Comparison of ENCODE assay signal across 19 cellular contexts in the genomic region with DNA sequence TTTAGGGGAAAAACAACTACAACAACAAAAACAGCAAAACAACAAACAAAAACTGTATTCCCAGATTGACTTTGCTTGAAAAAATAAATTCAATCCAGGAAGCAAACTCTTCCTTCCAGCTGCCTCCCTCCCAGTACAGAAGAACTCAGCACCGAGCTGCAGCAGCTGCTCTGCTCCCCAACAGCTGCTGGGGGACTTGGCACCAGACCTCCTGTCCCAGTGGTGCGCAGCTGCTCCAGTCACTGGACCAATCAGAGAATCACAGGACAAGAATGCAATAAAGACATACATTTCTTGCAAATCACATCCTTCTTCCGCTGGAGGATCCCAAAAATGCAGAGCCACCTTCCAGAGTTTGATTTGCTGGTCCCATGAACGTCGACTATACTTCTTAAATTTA. TPM values are rescaled to one million over a fixed set of nuclear protein-coding genes. Genes with fewer than 3 reads are reported as not detected.
DNase-seq lines count a peak whose midpoint lies in the region; ATAC-seq, FAIRE-seq and TF ChIP-seq lines count a peak whose summit lies in the region.
"Had no signal": no experiment of that assay in that cellular context is flagged by ENCODE, and none has a peak within 500 bp of the region (broad histone marks: within the 10 kb centered on the region; RNA-seq: fewer than 3 reads in every experiment).

No MANE protein-coding gene starts in this region.

- H3K4me2 ChIP-seq in skeletal muscle satellite cell (ENCODE audit: low read length) (peak overlapping the region; percentile 50), mammary epithelial cell (ENCODE audit: insufficient read depth, low read depth, low read length) (no peak overlapping the region)
- H3K4me2 ChIP-seq: KMS-11 had no signal

- H3K27me3 ChIP-seq in skeletal muscle satellite cell (ENCODE audit: control insufficient read depth, insufficient read depth, low read length) (no peaks in the 10 kb centered on the region), mammary epithelial cell (ENCODE audit: insufficient read depth, low read length) (no peaks in the 10 kb centered on the region)
- H3K27me3 ChIP-seq: MG63 had no signal

- no peak for ATAC-seq in activated naive CD8-positive, alpha-beta T cell treated with anti-CD3 and anti-CD28 coated beads, Interleukin-2, amount 50 U/mL, for 24 hours
- ATAC-seq in WTC11 (no peak), GM21786 (IDR thresholded peaks at IDR 0.05; ENCODE audit: unreplicated experiment) (no peak)
- ATAC-seq: Panc1 had no signal

- H3K9me3 Mint-ChIP-seq in activated naive CD8-positive, alpha-beta T cell treated with anti-CD3 and anti-CD28 coated beads, Interleukin-2, amount 50 U/mL, for 24 hours: no peaks in the 10 kb centered on the region
- H3K9me3 Mint-ChIP-seq in activated naive CD8-positive, alpha-beta T cell treated with anti-CD3 and anti-CD28 coated beads for 36 hours: no peaks in the 10 kb centered on the region
- no peaks in the 10 kb centered on the region for H3K9me3 Mint-ChIP-seq in WTC11
- H3K9me3 Mint-ChIP-seq: CD8-positive, alpha-beta memory T cell had no signal

- H3K4me3 ChIP-seq in skeletal muscle satellite cell (ENCODE audit: low read length) (no peak overlapping the region), mammary epithelial cell (replicated peaks in 1 of 3; ENCODE audit: insufficient read depth in 1 of 3, low read depth in 2 of 3, low read length in 3 of 3) (no peak overlapping the region)
- H3K4me3 ChIP-seq: MG63 had no signal

- no peak overlapping the region for H2AFZ ChIP-seq in mammary epithelial cell (ENCODE audit: low read depth, low read length)

- H3K4me1 Mint-ChIP-seq in activated naive CD8-positive, alpha-beta T cell treated with anti-CD3 and anti-CD28 coated beads, Interleukin-2, amount 50 U/mL, for 24 hours: peaks cover 2% of the 10 kb centered on the region
- peaks cover 5% of the 10 kb centered on the region for H3K4me1 Mint-ChIP-seq in activated naive CD8-positive, alpha-beta T cell treated with anti-CD3 and anti-CD28 coated beads for 36 hours
- no peaks in the 10 kb centered on the region for H3K4me1 Mint-ChIP-seq in WTC11

- H3K4me1 ChIP-seq in skeletal muscle satellite cell (ENCODE audit: control insufficient read depth, insufficient read depth, low read length) (peaks cover 23% of the 10 kb centered on the region), mammary epithelial cell (ENCODE audit: insufficient read depth, low read length) (no peaks in the 10 kb centered on the region)

- peak overlapping the region; percentile 43 for H3K27ac Mint-ChIP-seq in activated naive CD8-positive, alpha-beta T cell treated with anti-CD3 and anti-CD28 coated beads, Interleukin-2, amount 50 U/mL, for 24 hours
- H3K27ac Mint-ChIP-seq in activated naive CD8-positive, alpha-beta T cell treated with anti-CD3 and anti-CD28 coated beads for 36 hours: no peak overlapping the region
- 0 out of 2 replicates have a peak overlapping the region, but pooled peaks have one; percentile 32 for H3K27ac Mint-ChIP-seq in WTC11
- H3K27ac Mint-ChIP-seq: B cell had no signal

- H3K9me3 ChIP-seq in skeletal muscle satellite cell (replicated peaks; ENCODE audit: low read length) (no peaks in the 10 kb centered on the region), mammary epithelial cell (replicated peaks; ENCODE audit: insufficient read depth, low read length) (no peaks in the 10 kb centered on the region)
- H3K9me3 ChIP-seq: MG63 had no signal

- intact Hi-C loops in mammary epithelial cell (cut with micrococcal nuclease): no loop called here

- H3K27ac ChIP-seq in mammary epithelial cell (ENCODE audit: insufficient read depth, low read depth, low read length): no peak overlapping the region
- H3K27ac ChIP-seq: KMS-11 had no signal

- CTCF ChIA-PET in WTC11 (lab: Charles Lee): interaction anchor here (0.7 to 1.8 kb wide), 3 partner anchors 30 to 37 kb away, joined by 3 to 11 read pairs (median 5); no protein-coding TSS in a partner anchor
- CTCF ChIA-PET in mammary epithelial cell (lab: Charles Lee; ENCODE audit: low non-redundant PET): no interaction called here

- peaks cover 79% of the 10 kb centered on the region for H3K36me3 ChIP-seq in skeletal muscle satellite cell (ENCODE audit: insufficient read depth, low read length)
- H3K36me3 ChIP-seq in mammary epithelial cell (ENCODE audit: insufficient read depth, low read length): peaks cover 41% of the 10 kb centered on the region

- FAIRE-seq in HTR-8/SVneo (lab: Jason Lieb, UNC): no peak
- FAIRE-seq: H54 had no signal

- in situ Hi-C loops in mammary epithelial cell (cut with MboI; ENCODE audit: low sequenced_read_pairs in 2 of 2): no loop called here

- peaks cover 21% of the 10 kb centered on the region for H3K79me2 ChIP-seq in mammary epithelial cell (ENCODE audit: insufficient read depth, low read length)

- DNase-seq in activated naive CD8-positive, alpha-beta T cell treated with anti-CD3 and anti-CD28 coated beads, Interleukin-2, amount 50 U/mL, for 24 hours: no peak
- DNase-seq in activated naive CD8-positive, alpha-beta T cell treated with anti-CD3 and anti-CD28 coated beads for 36 hours: no peak
- DNase-seq in WTC11 (ENCODE audit: low spot score) (no peak), myocyte (ENCODE audit: low read depth) (peak; percentile 90), HTR-8/SVneo (ENCODE audit: insufficient read length, low spot score) (no peak), mammary epithelial cell (no peak)
- DNase-seq: CD8-positive, alpha-beta memory T cell; EL; MG63; NCI-H1092 treated with DMSO at 0.1 percent for 48 hours; NCI-H1694 treated with DMSO at 0.1 percent for 48 hours; NCI-H446; SIG-M5 had no signal

- peaks cover 3% of the 10 kb centered on the region for H4K20me1 ChIP-seq in mammary epithelial cell (ENCODE audit: insufficient read depth, low read length)

- POLR2A ChIA-PET in WTC11 (lab: Charles Lee): no interaction called here

- no peak for TF ChIP-seq CTCF in WTC11 (IDR thresholded peaks at IDR 0.05)
- TF ChIP-seq CTCF in mammary epithelial cell (conservative IDR thresholded peaks at IDR 0.05 in 1 of 2, IDR thresholded peaks at IDR 0.05 in 1 of 2; ENCODE audit: extremely low read depth in 1 of 2, insufficient read depth in 1 of 2, low read depth in 1 of 2, low read length in 2 of 2): no peak

- H3K9ac ChIP-seq in skeletal muscle satellite cell (ENCODE audit: low read depth, low read length) (peak overlapping the region; percentile 45), mammary epithelial cell (ENCODE audit: insufficient read depth, low read length) (no peak overlapping the region)
- H3K9ac ChIP-seq: KMS-11 had no signal

- no peak overlapping the region for H3K4me3 Mint-ChIP-seq in activated naive CD8-positive, alpha-beta T cell treated with anti-CD3 and anti-CD28 coated beads, Interleukin-2, amount 50 U/mL, for 24 hours
- H3K4me3 Mint-ChIP-seq in activated naive CD8-positive, alpha-beta T cell treated with anti-CD3 and anti-CD28 coated beads for 36 hours: no peak overlapping the region
- no peak overlapping the region for H3K4me3 Mint-ChIP-seq in WTC11
- H3K4me3 Mint-ChIP-seq: B cell; CD8-positive, alpha-beta memory T cell had no signal

- peaks cover 68% of the 10 kb centered on the region for H3K36me3 Mint-ChIP-seq in activated naive CD8-positive, alpha-beta T cell treated with anti-CD3 and anti-CD28 coated beads, Interleukin-2, amount 50 U/mL, for 24 hours (ENCODE audit: low read depth)
- peaks cover 44% of the 10 kb centered on the region for H3K36me3 Mint-ChIP-seq in activated naive CD8-positive, alpha-beta T cell treated with anti-CD3 and anti-CD28 coated beads for 36 hours
- H3K36me3 Mint-ChIP-seq in WTC11: peaks cover 64% of the 10 kb centered on the region

- WGBS in mammary epithelial cell (ENCODE audit: low coverage, missing lambda C conversion rate): 100% methylated on average over 5 of the region's 5 CpGs

- H3K27me3 Mint-ChIP-seq in activated naive CD8-positive, alpha-beta T cell treated with anti-CD3 and anti-CD28 coated beads, Interleukin-2, amount 50 U/mL, for 24 hours: no peaks in the 10 kb centered on the region
- H3K27me3 Mint-ChIP-seq in activated naive CD8-positive, alpha-beta T cell treated with anti-CD3 and anti-CD28 coated beads for 36 hours: no peaks in the 10 kb centered on the region
- no peaks in the 10 kb centered on the region for H3K27me3 Mint-ChIP-seq in WTC11 (ENCODE audit: low read depth)
- H3K27me3 Mint-ChIP-seq: B cell; CD8-positive, alpha-beta memory T cell had no signal

- dilution Hi-C loops in mammary epithelial cell (cut with HindIII; ENCODE audit: low sequenced_read_pairs): loop anchor here (10.0 kb wide), 1 partner anchor 341 kb away; no protein-coding TSS in a partner anchor

- BruUV-seq in mammary epithelial cell (replicated peaks; lab: Mats Ljungman, UMichigan): no TSS peak

RNA-seq across cellular contexts. Expression of a gene that starts 11.8 kb away (rescaled TPM):
- 1 to 10 TPM in 1 of 2 experiments, under 1 TPM in 1; 0.82 to 1.3 TPM for total RNA-seq in activated naive CD8-positive, alpha-beta T cell treated with anti-CD3 and anti-CD28 coated beads for 36 hours
- total RNA-seq in WTC11 (2021): 2.9 to 5.2 TPM (median 5.1 TPM) in 3 replicates
- 10.9 and 26.7 TPM in 2 replicates for total RNA-seq in myocyte
- polyA plus RNA-seq in myocyte (2012): 3.8 TPM
- 2.5 and 5.9 TPM in 2 replicates for total RNA-seq in skeletal muscle satellite cell (2012; rRNA removed)
- total RNA-seq in mammary epithelial cell: 1 to 10 TPM; 3.3 to 3.7 TPM
- 0.63 TPM for polyA plus RNA-seq in mammary epithelial cell
- polyA minus RNA-seq in mammary epithelial cell: not detected

RNA-seq across cellular contexts. Expression of a gene that starts 16.2 kb away (rescaled TPM):
- 100 to 1,000 TPM; 183 to 184 TPM for total RNA-seq in activated naive CD8-positive, alpha-beta T cell treated with anti-CD3 and anti-CD28 coated beads for 36 hours
- total RNA-seq in WTC11 (2021): 36.4 to 40.2 TPM (median 36.9 TPM) in 3 replicates
- total RNA-seq in myocyte: 63.4 and 76.9 TPM in 2 replicates
- polyA plus RNA-seq in myocyte (2012): 32.1 TPM
- total RNA-seq in skeletal muscle satellite cell (2012; rRNA removed): 50.4 and 72.7 TPM in 2 replicates
- total RNA-seq in mammary epithelial cell: 10 to 100 TPM; 38.0 to 55.7 TPM
- 71.1 TPM for polyA plus RNA-seq in mammary epithelial cell
- 46.8 TPM for polyA minus RNA-seq in mammary epithelial cell

RNA-seq across cellular contexts. Expression of a gene that starts 25.2 kb away (rescaled TPM):
- 10 to 100 TPM; 20.5 to 20.8 TPM for total RNA-seq in activated naive CD8-positive, alpha-beta T cell treated with anti-CD3 and anti-CD28 coated beads for 36 hours
- total RNA-seq in WTC11 (2021) (44.2 to 54.9 TPM (median 48.7 TPM) in 3 replicates), myocyte (91.1 and 121 TPM in 2 replicates), mammary epithelial cell (10 to 100 TPM; 31.7 to 52.7 TPM)
- 55.1 TPM for polyA plus RNA-seq in myocyte (2012)
- total RNA-seq in skeletal muscle satellite cell (2012; rRNA removed): 16.2 and 31.0 TPM in 2 replicates
- polyA plus RNA-seq in mammary epithelial cell: 21.5 TPM
- 15.1 TPM for polyA minus RNA-seq in mammary epithelial cell

RNA-seq across cellular contexts. Expression of a gene that starts 25.4 kb away (rescaled TPM):
- 100 to 1,000 TPM; 189 to 190 TPM for total RNA-seq in activated naive CD8-positive, alpha-beta T cell treated with anti-CD3 and anti-CD28 coated beads for 36 hours
- 161 to 207 TPM (median 165 TPM) in 3 replicates for total RNA-seq in WTC11 (2021)
- 1.2 and 3.9 TPM in 2 replicates for total RNA-seq in myocyte
- 4.0 TPM for polyA plus RNA-seq in myocyte (2012)
- 14.7 and 18.3 TPM in 2 replicates for total RNA-seq in skeletal muscle satellite cell (2012; rRNA removed)
- 10 to 100 TPM in 1 of 2 donors, 1 to 10 TPM in 1; 2.3 to 73.0 TPM for total RNA-seq in mammary epithelial cell
- 46.9 TPM for polyA plus RNA-seq in mammary epithelial cell
- 103 TPM for polyA minus RNA-seq in mammary epithelial cell
